1 cellular context compared by ENCODE assay signal in the genomic region with DNA sequence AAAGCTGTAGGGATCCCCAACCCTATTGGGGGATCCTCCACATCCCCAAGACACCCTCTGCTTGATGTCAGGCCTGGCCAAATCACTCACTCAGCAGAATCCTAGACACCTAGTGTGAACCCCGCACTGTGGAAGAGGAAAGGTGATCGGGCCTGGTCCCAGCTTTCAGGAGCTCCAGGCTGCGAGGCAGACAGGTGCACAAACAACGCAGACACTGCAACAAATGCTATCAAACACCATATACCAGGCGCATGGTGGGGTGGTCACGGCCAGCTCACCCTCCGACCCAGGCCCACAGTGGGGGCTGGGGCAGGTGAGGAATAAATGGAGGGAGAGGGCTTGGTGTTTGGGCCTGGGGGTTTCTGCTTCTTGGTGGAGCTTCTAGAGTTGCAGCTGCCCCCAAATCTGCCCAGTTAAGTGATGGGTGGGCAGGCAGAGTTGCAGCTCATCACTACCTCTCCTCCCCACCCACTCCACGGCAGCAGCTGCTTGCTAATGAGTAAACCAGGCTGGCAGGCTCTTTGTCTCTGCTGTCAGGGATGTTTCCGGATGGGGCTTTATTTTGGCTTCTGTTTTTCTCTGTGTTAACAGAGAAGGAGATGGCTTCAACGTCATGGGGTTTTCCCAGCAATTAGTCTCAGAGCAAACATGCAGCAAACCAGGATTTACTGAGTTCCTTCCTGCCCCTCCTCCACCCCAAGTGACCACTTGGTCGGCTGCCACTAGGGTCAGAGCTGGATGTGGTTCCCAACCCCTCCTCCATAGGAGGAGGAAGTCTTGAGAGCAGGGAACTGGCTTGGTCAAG.
A peak's percentile ranks its signal among the peaks of the same experiment; 100 is the strongest.
TF ChIP-seq lines count a peak whose summit lies in the region.

No MANE protein-coding gene starts in this region.

TF ChIP-seq in K562, 482 proteins besides CTCF, POLR2A, EP300 and RAD21 (continued from another document):
- TF ChIP-seq, protein P1, sequence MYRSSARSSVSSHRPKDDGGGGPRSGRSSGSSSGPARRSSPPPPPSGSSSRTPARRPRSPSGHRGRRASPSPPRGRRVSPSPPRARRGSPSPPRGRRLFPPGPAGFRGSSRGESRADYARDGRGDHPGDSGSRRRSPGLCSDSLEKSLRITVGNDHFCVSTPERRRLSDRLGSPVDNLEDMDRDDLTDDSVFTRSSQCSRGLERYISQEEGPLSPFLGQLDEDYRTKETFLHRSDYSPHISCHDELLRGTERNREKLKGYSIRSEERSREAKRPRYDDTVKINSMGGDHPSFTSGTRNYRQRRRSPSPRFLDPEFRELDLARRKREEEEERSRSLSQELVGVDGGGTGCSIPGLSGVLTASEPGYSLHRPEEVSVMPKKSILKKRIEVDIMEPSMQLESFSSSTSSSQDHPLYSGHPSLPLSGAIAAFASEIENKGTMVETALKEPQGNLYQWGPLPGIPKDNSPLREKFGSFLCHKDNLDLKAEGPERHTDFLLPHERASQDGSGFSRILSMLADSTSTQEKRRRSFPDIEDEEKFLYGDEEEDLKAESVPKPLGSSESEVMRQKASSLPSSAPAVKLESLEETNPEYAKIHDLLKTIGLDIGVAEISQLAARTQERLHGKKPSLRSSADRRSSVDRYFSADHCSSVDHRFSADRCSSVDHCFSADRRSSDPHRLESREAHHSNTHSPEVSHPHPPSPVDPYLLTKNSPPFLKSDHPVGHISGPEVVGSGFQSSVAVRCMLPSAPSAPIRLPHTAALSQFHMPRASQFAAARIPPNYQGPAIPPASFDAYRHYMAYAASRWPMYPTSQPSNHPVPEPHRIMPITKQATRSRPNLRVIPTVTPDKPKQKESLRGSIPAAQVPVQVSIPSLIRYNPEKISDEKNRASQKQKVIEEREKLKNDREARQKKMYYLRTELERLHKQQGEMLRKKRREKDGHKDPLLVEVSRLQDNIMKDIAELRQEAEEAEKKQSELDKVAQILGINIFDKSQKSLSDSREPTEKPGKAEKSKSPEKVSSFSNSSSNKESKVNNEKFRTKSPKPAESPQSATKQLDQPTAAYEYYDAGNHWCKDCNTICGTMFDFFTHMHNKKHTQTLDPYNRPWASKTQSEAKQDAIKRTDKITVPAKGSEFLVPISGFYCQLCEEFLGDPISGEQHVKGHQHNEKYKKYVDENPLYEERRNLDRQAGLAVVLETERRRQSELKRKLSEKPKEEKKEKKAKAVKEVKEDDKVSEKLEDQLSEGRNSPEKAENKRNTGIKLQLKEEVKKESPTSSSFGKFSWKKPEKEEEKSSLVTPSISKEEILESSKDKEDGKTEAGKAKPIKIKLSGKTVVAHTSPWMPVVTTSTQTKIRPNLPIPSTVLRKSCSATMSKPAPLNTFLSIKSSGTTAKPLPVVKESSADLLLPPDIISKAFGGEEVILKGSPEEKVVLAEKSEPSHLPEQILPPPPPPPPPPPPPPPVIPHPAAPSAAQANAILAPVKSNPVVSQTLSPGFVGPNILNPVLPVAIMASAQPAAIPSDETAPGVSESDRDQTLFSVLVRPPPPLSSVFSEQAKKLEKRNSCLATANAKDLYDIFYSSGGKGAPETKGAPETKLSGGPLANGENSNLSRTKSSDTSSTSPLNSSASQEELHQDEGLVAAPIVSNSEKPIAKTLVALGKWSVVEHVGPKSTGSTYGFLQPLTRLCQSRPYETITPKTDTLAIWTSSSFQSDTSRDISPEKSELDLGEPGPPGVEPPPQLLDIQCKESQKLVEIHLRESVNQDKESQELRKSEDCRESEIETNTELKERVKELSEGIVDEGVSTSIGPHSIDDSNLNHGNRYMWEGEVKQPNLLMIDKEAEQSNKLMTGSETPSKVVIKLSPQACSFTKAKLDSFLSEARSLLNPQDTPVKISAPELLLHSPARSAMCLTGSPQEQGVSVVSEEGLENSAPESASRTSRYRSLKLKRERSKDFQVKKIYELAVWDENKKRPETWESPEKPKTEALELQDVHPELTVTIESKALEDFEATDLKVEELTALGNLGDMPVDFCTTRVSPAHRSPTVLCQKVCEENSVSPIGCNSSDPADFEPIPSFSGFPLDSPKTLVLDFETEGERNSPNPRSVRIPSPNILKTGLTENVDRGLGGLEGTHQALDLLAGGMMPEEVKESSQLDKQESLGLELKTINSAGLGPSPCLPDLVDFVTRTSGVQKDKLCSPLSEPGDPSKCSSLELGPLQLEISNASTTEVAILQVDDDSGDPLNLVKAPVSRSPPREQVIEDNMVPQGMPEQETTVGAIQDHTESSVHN (IDR thresholded peaks at IDR 0.05; ENCODE audit: borderline replicate concordance in 1 of 2, low read depth in 1 of 2) = no peak
- TF ChIP-seq HNRNPUL1 (IDR thresholded peaks at IDR 0.05; ENCODE audit: low read length) (no peak), NBN (IDR thresholded peaks at IDR 0.05; ENCODE audit: low read depth) (no peak), ADNP (tag; IDR thresholded peaks at IDR 0.05) (no peak), ZBTB17 (CRISPR knock-in tag; IDR thresholded peaks at IDR 0.05) (no peak), C11orf30 (IDR thresholded peaks at IDR 0.05; ENCODE audit: low read depth) (peak; percentile 20; the same call in 1 of the 2 replicates), GABPA (tag; conservative IDR thresholded peaks at IDR 0.05; ENCODE audit: low read depth) (0 out of 2 replicates have a peak, but pooled peaks have one; percentile 23), ZNF766 (CRISPR knock-in tag; conservative IDR thresholded peaks at IDR 0.05) (no peak), SPI1 (IDR thresholded peaks at IDR 0.05; ENCODE audit: borderline replicate concordance, low read depth, low read length) (0 out of 2 replicates have a peak, but pooled peaks have one; percentile 24), ILF3 (IDR thresholded peaks at IDR 0.05; ENCODE audit: borderline replicate concordance) (no peak), CTBP1 (IDR thresholded peaks at IDR 0.05; ENCODE audit: borderline replicate concordance) (0 out of 2 replicates have a peak, but pooled peaks have one; percentile 26), ERF (CRISPR knock-in tag; IDR thresholded peaks at IDR 0.05) (no peak), ZNF274 (IDR thresholded peaks at IDR 0.05; ENCODE audit: borderline replicate concordance, low read depth, low read length) (no peak), PYGO2 (tag; IDR thresholded peaks at IDR 0.05) (no peak), CC2D1A (IDR thresholded peaks at IDR 0.05) (no peak), BHLHE40 (IDR thresholded peaks at IDR 0.05; ENCODE audit: low read length) (peak; percentile 61), ZNF79 (CRISPR knock-in tag; IDR thresholded peaks at IDR 0.05; ENCODE audit: low read depth) (no peak), NR2C2 (CRISPR knock-in tag; IDR thresholded peaks at IDR 0.05) (no peak), NR2C2 (tag; IDR thresholded peaks at IDR 0.05) (peak; percentile 53; the same call in 1 of the 2 replicates)
- TF ChIP-seq, protein P2, sequence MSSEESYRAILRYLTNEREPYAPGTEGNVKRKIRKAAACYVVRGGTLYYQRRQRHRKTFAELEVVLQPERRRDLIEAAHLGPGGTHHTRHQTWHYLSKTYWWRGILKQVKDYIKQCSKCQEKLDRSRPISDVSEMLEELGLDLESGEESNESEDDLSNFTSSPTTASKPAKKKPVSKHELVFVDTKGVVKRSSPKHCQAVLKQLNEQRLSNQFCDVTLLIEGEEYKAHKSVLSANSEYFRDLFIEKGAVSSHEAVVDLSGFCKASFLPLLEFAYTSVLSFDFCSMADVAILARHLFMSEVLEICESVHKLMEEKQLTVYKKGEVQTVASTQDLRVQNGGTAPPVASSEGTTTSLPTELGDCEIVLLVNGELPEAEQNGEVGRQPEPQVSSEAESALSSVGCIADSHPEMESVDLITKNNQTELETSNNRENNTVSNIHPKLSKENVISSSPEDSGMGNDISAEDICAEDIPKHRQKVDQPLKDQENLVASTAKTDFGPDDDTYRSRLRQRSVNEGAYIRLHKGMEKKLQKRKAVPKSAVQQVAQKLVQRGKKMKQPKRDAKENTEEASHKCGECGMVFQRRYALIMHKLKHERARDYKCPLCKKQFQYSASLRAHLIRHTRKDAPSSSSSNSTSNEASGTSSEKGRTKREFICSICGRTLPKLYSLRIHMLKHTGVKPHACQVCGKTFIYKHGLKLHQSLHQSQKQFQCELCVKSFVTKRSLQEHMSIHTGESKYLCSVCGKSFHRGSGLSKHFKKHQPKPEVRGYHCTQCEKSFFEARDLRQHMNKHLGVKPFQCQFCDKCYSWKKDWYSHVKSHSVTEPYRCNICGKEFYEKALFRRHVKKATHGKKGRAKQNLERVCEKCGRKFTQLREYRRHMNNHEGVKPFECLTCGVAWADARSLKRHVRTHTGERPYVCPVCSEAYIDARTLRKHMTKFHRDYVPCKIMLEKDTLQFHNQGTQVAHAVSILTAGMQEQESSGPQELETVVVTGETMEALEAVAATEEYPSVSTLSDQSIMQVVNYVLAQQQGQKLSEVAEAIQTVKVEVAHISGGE (CRISPR knock-in tag; IDR thresholded peaks at IDR 0.05) = peak in 1 of 3 experiments; percentile 52; a peak in 1 of 6 replicates
